In the genomic region with DNA sequence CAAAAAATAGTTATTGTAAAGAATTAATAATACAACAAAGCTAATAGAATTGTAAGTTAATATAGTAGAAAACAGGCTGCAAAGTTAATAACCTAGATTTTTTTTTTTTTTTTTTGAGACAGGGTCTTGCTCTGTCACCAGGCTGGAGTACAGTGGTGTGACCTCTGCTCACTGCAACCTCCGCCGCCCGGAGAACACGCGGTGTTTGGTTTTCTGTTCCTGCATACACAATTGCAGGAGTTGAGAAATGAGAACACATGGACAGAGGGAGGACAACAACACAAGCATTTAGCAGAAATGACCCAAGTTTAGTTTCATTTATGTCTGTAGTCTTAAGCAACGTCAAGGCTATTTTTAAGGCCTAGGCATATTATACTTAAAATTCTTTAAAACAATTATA, we compare ENCODE assay signal across 7 cellular contexts.
"Had no signal": no experiment of that assay in that cellular context is flagged by ENCODE, and none has a peak within 500 bp of the region (broad histone marks: within the 10 kb centered on the region; RNA-seq: fewer than 3 reads in every experiment).

No MANE protein-coding gene starts in this region.

- DNase-seq: GDM1, GF-D8 had no signal

- H3K4me3 ChIP-seq: GM12878 had no signal

- ATAC-seq: GM12878 had no signal

- FAIRE-seq: GM12878, GM12891, GM12892, GM18507, GM19239 had no signal
